In genomic region chr10:71260622-71261325, GRCh38 we compare ENCODE assay signal across 1 cellular context.
TF ChIP-seq lines count a peak whose summit lies in the region.

No MANE protein-coding gene starts in this region.

TF ChIP-seq in SK-N-SH, 30 proteins besides CTCF, POLR2A, EP300 and RAD21 (continued from another document):
- TF ChIP-seq PBX3 (IDR thresholded peaks at IDR 0.05) (peak; percentile 37), YY1 (IDR thresholded peaks at IDR 0.05; ENCODE audit: low read depth) (no peak), EZH2phosphoT487 (IDR thresholded peaks at IDR 0.05; ENCODE audit: borderline replicate concordance, low read depth) (no peak), NFIC (IDR thresholded peaks at IDR 0.05; ENCODE audit: borderline replicate concordance) (peak; percentile 82), ZBTB33 (IDR thresholded peaks at IDR 0.05; ENCODE audit: borderline replicate concordance, low read depth) (no peak), TAF1 (IDR thresholded peaks at IDR 0.05; ENCODE audit: borderline replicate concordance, low read depth, low read length) (no peak), USF1 (IDR thresholded peaks at IDR 0.05; ENCODE audit: borderline replicate concordance, low read depth) (no peak), TEAD4 (IDR thresholded peaks at IDR 0.05; ENCODE audit: borderline replicate concordance, insufficient read depth) (no peak), TCF12 (IDR thresholded peaks at IDR 0.05) (peak; percentile 64), CHD2 (IDR thresholded peaks at IDR 0.05; ENCODE audit: low read length, partially characterized antibody) (no peak), NRF1 (IDR thresholded peaks at IDR 0.05; ENCODE audit: low read depth, low read length) (no peak), MEF2A (IDR thresholded peaks at IDR 0.05; ENCODE audit: borderline replicate concordance, low read depth) (no peak), USF2 (IDR thresholded peaks at IDR 0.05; ENCODE audit: borderline replicate concordance, low read depth, low read length) (no peak), FOSL2 (IDR thresholded peaks at IDR 0.05; ENCODE audit: borderline replicate concordance, low read depth) (peak; percentile 79), SMC3 (IDR thresholded peaks at IDR 0.05; ENCODE audit: low read depth, low read length) (no peak), RXRA (IDR thresholded peaks at IDR 0.05; ENCODE audit: borderline replicate concordance, low read depth) (0 out of 2 replicates have a peak, but pooled peaks have one; percentile 4), MAX (IDR thresholded peaks at IDR 0.05; ENCODE audit: low read depth) (peak; percentile 30; the same call in 1 of the 2 replicates), ELF1 (IDR thresholded peaks at IDR 0.05) (no peak), GABPA (IDR thresholded peaks at IDR 0.05; ENCODE audit: low read depth) (0 out of 2 replicates have a peak, but pooled peaks have one; percentile 18), JUND (IDR thresholded peaks at IDR 0.05) (peak; percentile 59), GATA2 (CRISPR knock-in tag; IDR thresholded peaks at IDR 0.05) (no peak), RCOR1 (IDR thresholded peaks at IDR 0.05; ENCODE audit: low read length) (no peak), FOXM1 (IDR thresholded peaks at IDR 0.05; ENCODE audit: low read depth) (no peak)
